Comparison of ENCODE assay signal across 14 cellular contexts in genomic region chr11:103970850-103971249, GRCh38.
DNase-seq lines count a peak whose midpoint lies in the region; ATAC-seq and TF ChIP-seq lines count a peak whose summit lies in the region.
"Had no signal": no experiment of that assay in that cellular context is flagged by ENCODE, and none has a peak within 500 bp of the region (broad histone marks: within the 10 kb centered on the region; RNA-seq: fewer than 3 reads in every experiment).

No MANE protein-coding gene starts in this region.

- TF ChIP-seq CTCF in chondrocyte (IDR thresholded peaks at IDR 0.05) (no peak), hepatocyte (IDR thresholded peaks at IDR 0.05; ENCODE audit: poor library complexity) (no peak)

- H3K4me1 ChIP-seq in hepatocyte (ENCODE audit: insufficient read depth) = no peaks in the 10 kb centered on the region
- H3K4me1 ChIP-seq: left ventricle myocardium inferior had no signal

- H3K9me3 Mint-ChIP-seq in chondrocyte (ENCODE audit: low read depth) = no peaks in the 10 kb centered on the region

- H2AFZ ChIP-seq in hepatocyte = no peak overlapping the region

- H3K27me3 ChIP-seq in hepatocyte = no peaks in the 10 kb centered on the region

- H3K9me3 ChIP-seq in hepatocyte (ENCODE audit: low read depth) = no peaks in the 10 kb centered on the region
- H3K9me3 ChIP-seq: left ventricle myocardium inferior had no signal

- H3K36me3 ChIP-seq in hepatocyte (replicated peaks; ENCODE audit: insufficient read depth, low read depth) = no peaks in the 10 kb centered on the region
- H3K36me3 ChIP-seq: left ventricle myocardium inferior had no signal

- no peaks in the 10 kb centered on the region for H3K36me3 Mint-ChIP-seq in chondrocyte (ENCODE audit: low read depth)

- no peak overlapping the region for H3K4me3 Mint-ChIP-seq in chondrocyte (ENCODE audit: unreplicated experiment)

- H4K20me1 ChIP-seq in hepatocyte (ENCODE audit: insufficient read depth, poor library complexity, severe bottlenecking) = no peaks in the 10 kb centered on the region

- ATAC-seq in GM19395 (IDR thresholded peaks at IDR 0.05; ENCODE audit: unreplicated experiment) (peak; percentile 88), HG02840 (IDR thresholded peaks at IDR 0.05; ENCODE audit: low FRiP score, unreplicated experiment) (peak; percentile 89), HG03457 (IDR thresholded peaks at IDR 0.05; ENCODE audit: unreplicated experiment) (peak; percentile 78)

- no peak overlapping the region for H3K27ac Mint-ChIP-seq in chondrocyte (ENCODE audit: unreplicated experiment)

- no peak overlapping the region for H3K4me2 ChIP-seq in hepatocyte

- H3K27ac ChIP-seq in hepatocyte = no peak overlapping the region
- H3K27ac ChIP-seq: left ventricle myocardium inferior had no signal

- H3K79me2 ChIP-seq in hepatocyte = no peaks in the 10 kb centered on the region

- H3K4me1 Mint-ChIP-seq in chondrocyte (ENCODE audit: low read depth) = no peaks in the 10 kb centered on the region

- DNase-seq in CD1c-positive myeloid dendritic cell (ENCODE audit: extremely low spot score) (peak; percentile 13), chondrocyte (ENCODE audit: low spot score) (no peak), NCI-H146 (lab: John Stamatoyannopoulos, UW) (no peak), retina (no peak), hepatocyte (ENCODE audit: low spot score) (no peak)
- DNase-seq: activated CD8-positive, alpha-beta memory T cell treated with anti-CD3 and anti-CD28 coated beads for 24 hours; dermis blood vessel endothelial cell; DMS79; left ventricle myocardium inferior; NCI-H1436; NK-92 treated with Interleukin-12 subunit alpha and Interleukin-12 subunit beta, amount 100 ng/mL, for 24 hours had no signal

- H3K27me3 Mint-ChIP-seq in chondrocyte (ENCODE audit: low read depth) = peaks cover 3% of the 10 kb centered on the region

- H3K9me2 ChIP-seq in hepatocyte (replicated peaks; ENCODE audit: insufficient read depth) = no peaks in the 10 kb centered on the region

- H3K4me3 ChIP-seq in hepatocyte = no peak overlapping the region
- H3K4me3 ChIP-seq: left ventricle myocardium inferior had no signal
